ENCODE assay signal across 13 cellular contexts in the genomic region with DNA sequence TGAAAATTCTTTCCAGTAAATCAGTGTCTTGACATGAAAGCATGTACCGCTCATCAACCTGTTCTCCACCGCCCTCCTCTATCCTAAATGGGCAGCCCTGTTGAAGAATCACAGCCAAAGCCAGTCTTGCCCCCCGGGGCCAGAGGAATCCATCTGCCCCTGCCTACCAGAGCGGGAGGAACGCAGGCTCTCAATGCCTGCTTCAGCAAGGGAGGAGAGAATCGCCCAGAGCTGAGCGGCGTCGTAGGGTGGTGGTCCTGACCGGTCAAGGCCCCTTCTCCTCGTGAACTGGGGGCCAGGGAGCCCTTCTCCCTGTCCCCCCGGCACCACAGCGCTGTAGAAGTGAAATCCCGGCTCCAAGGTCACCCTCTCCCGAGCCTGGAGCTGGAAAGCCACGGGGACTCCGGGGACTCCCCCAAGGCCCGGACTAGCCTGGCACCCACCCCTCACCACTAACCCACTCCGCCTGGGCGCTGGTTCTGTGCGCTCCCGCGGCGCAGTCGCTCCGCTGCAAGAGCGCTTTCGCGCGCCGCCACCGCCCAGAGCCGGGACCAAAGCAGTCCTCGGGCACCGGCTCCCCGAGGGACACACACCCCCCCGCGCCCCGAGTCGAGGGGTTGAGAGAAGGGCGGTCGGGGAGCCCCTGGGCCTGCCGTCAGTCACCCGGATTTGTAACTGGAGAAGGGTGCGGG. TPM values are rescaled to one million over a fixed set of nuclear protein-coding genes. Genes with fewer than 3 reads are reported as not detected.
DNase-seq lines count a peak whose midpoint lies in the region; ATAC-seq and TF ChIP-seq lines count a peak whose summit lies in the region.
"Had no signal": no experiment of that assay in that cellular context is flagged by ENCODE, and none has a peak within 500 bp of the region (broad histone marks: within the 10 kb centered on the region; RNA-seq: fewer than 3 reads in every experiment).

No MANE protein-coding gene starts in this region.

- no peaks in the 10 kb centered on the region for H3F3A ChIP-seq in GM23338 (replicated peaks; ENCODE audit: low read depth)

- H3K4me3 ChIP-seq in GM23338 = peak overlapping the region; percentile 94
- H3K4me3 ChIP-seq in IMR-90 (ENCODE audit: insufficient read depth, low read depth, low read length) = no peak overlapping the region
- peak overlapping the region; percentile 23 for H3K4me3 ChIP-seq in hepatocyte

- H4K20me1 ChIP-seq in GM23338 (replicated peaks; ENCODE audit: insufficient read depth) = peaks cover 4% of the 10 kb centered on the region; the same call in 1 of the 2 replicates
- H4K20me1 ChIP-seq in IMR-90 (ENCODE audit: insufficient read depth, low read length) = no peaks in the 10 kb centered on the region
- H4K20me1 ChIP-seq in hepatocyte (ENCODE audit: insufficient read depth, poor library complexity, severe bottlenecking) = no peaks in the 10 kb centered on the region

- no peak overlapping the region for H2AK5ac ChIP-seq in IMR-90 (ENCODE audit: low read depth, low read length)

- no TSS peak for BruUV-seq in IMR-90 (replicated peaks; lab: Mats Ljungman, UMichigan)

- no peak overlapping the region for H3K23ac ChIP-seq in IMR-90 (ENCODE audit: low read depth, low read length)

- no peak overlapping the region for H2BK120ac ChIP-seq in IMR-90 (ENCODE audit: low read depth, low read length)

- H3K14ac ChIP-seq in IMR-90 (replicated peaks; ENCODE audit: low read depth, low read length) = no peak overlapping the region

- no peak for TF ChIP-seq CTCF in GM23338 (conservative IDR thresholded peaks at IDR 0.05; ENCODE audit: low read depth in 2 of 2)
- TF ChIP-seq CTCF in IMR-90 (conservative IDR thresholded peaks at IDR 0.05; ENCODE audit: low read depth, low read length) = no peak
- TF ChIP-seq CTCF in hepatocyte (IDR thresholded peaks at IDR 0.05; ENCODE audit: poor library complexity) = no peak
- TF ChIP-seq CTCF in RWPE1 (conservative IDR thresholded peaks at IDR 0.05; ENCODE audit: low read depth) = no peak

- H2BK15ac ChIP-seq in IMR-90 (ENCODE audit: low read depth, low read length) = no peak overlapping the region

- intact Hi-C loops in IMR-90 (cut with micrococcal nuclease) = loop anchor here (10.0 kb wide), 1 partner anchor 118 kb away; no protein-coding TSS in a partner anchor
- intact Hi-C loops in posterior vena cava (cut with DNase I) = no loop called here

- no peak overlapping the region for H4K5ac ChIP-seq in IMR-90 (ENCODE audit: low read depth, low read length)

- H3K9ac ChIP-seq in IMR-90 (ENCODE audit: low read depth, low read length) = no peak overlapping the region

- no peak for TF ChIP-seq RAD21 in IMR-90 (IDR thresholded peaks at IDR 0.05; ENCODE audit: low read length)

- H3K27me3 Mint-ChIP-seq in GM23338 (ENCODE audit: insufficient read depth, low read depth, poor library complexity) = peaks cover 41% of the 10 kb centered on the region
- H3K27me3 Mint-ChIP-seq in activated T-helper 17 cell treated with anti-CD3 and anti-CD28 coated beads, Interleukin-2, amount 50 U/mL, for 72 hours = peaks cover 34% of the 10 kb centered on the region

- H3K4me1 ChIP-seq in GM23338 (ENCODE audit: insufficient read depth) = 0 out of 2 replicates have a peak, but pooled peaks cover 3% of the 10 kb centered on the region
- no peaks in the 10 kb centered on the region for H3K4me1 ChIP-seq in IMR-90 (ENCODE audit: control insufficient read depth, insufficient read depth, low read length)
- no peaks in the 10 kb centered on the region for H3K4me1 ChIP-seq in hepatocyte (ENCODE audit: insufficient read depth)

- H3K79me2 ChIP-seq in GM23338 (replicated peaks; ENCODE audit: insufficient read depth) (no peaks in the 10 kb centered on the region), hepatocyte (no peaks in the 10 kb centered on the region)

- POLR2A ChIA-PET in IMR-90 (lab: Charles Lee; ENCODE audit: unreplicated experiment) (no interaction called here), RWPE1 (lab: Yijun Ruan, JAX; ENCODE audit: low non-redundant PET) (no interaction called here)

- no peak overlapping the region for H3K27ac Mint-ChIP-seq in GM23338
- no peak overlapping the region for H3K27ac Mint-ChIP-seq in activated T-helper 17 cell treated with anti-CD3 and anti-CD28 coated beads, Interleukin-2, amount 50 U/mL, for 72 hours
- H3K27ac Mint-ChIP-seq: CD4-positive, CD25-positive, alpha-beta regulatory T cell; immature natural killer cell had no signal

- no peak overlapping the region for H2AK9ac ChIP-seq in IMR-90 (replicated peaks; ENCODE audit: low read depth, low read length, poor library complexity)

- no peak overlapping the region for H2BK20ac ChIP-seq in IMR-90 (ENCODE audit: low read depth, low read length)

- H3K4me2 ChIP-seq in GM23338 = peak overlapping the region; percentile 95
- H3K4me2 ChIP-seq in IMR-90 (ENCODE audit: low read depth, low read length) = no peak overlapping the region
- H3K4me2 ChIP-seq in hepatocyte = peak overlapping the region; percentile 85

- in situ Hi-C loops in IMR-90 (cut with MboI; ENCODE audit: low sequenced_read_pairs) = no loop called here

- 3% methylated on average over 14 of the region's 45 CpGs; no CpG with 5 or more reads in 1 of the 2 experiments for WGBS in IMR-90 (ENCODE audit: extremely low coverage in 2 of 2, insufficient read length in 1 of 2), 2 experiments
- 9% methylated on average over 32 of the region's 45 CpGs for WGBS in hepatocyte (ENCODE audit: low lambda C conversion rate, missing lambda C conversion rate)

- no peak overlapping the region for H3K56ac ChIP-seq in IMR-90 (ENCODE audit: extremely low read depth, insufficient read depth, low read length)

- no peak overlapping the region for H3K27ac ChIP-seq in GM23338 (ENCODE audit: low read depth)
- H3K27ac ChIP-seq in IMR-90 (ENCODE audit: insufficient read depth, low read length) = no peak overlapping the region
- H3K27ac ChIP-seq in hepatocyte = no peak overlapping the region
- H3K27ac ChIP-seq in RWPE1 = no peak overlapping the region
- H3K27ac ChIP-seq: esophagus muscularis mucosa had no signal

- H3K9me3 Mint-ChIP-seq in GM23338 = no peaks in the 10 kb centered on the region
- peaks cover 3% of the 10 kb centered on the region for H3K9me3 Mint-ChIP-seq in activated T-helper 17 cell treated with anti-CD3 and anti-CD28 coated beads, Interleukin-2, amount 50 U/mL, for 72 hours

- ATAC-seq in GM23338 = peak; percentile 79
- no peak for ATAC-seq in IMR-90 (ENCODE audit: low read depth)
- no peak for ATAC-seq in HG03025 (IDR thresholded peaks at IDR 0.05; ENCODE audit: low FRiP score, unreplicated experiment)
- no peak for ATAC-seq in activated T-helper 17 cell treated with anti-CD3 and anti-CD28 coated beads, Interleukin-2, amount 50 U/mL, for 72 hours (replicated peaks)

- H2BK5ac ChIP-seq in IMR-90 (ENCODE audit: low read depth, low read length, poor library complexity, severe bottlenecking) = no peak overlapping the region

- peak overlapping the region; percentile 81 for H3K4me3 Mint-ChIP-seq in GM23338
- H3K4me3 Mint-ChIP-seq in activated T-helper 17 cell treated with anti-CD3 and anti-CD28 coated beads, Interleukin-2, amount 50 U/mL, for 72 hours = no peak overlapping the region
- H3K4me3 Mint-ChIP-seq: CD4-positive, CD25-positive, alpha-beta regulatory T cell; immature natural killer cell had no signal

- H3K9me3 ChIP-seq in IMR-90 (ENCODE audit: control insufficient read depth, insufficient read depth, low read length) (no peaks in the 10 kb centered on the region), hepatocyte (ENCODE audit: low read depth) (no peaks in the 10 kb centered on the region)
- H3K9me3 ChIP-seq: esophagus muscularis mucosa had no signal

- DNase-seq in GM23338 (ENCODE audit: low spot score) (peak; percentile 63), IMR-90 (no peak), hepatocyte (ENCODE audit: low spot score) (peak; percentile 7), posterior vena cava (ENCODE audit: low spot score) (peak; percentile 79), RWPE1 (ENCODE audit: low spot score) (no peak)
- DNase-seq: activated CD4-positive, alpha-beta T cell treated with anti-CD3 and anti-CD28 coated beads, Interleukin-2, amount 50 U/mL, for 4 hours; CD4-positive, CD25-positive, alpha-beta regulatory T cell; immature natural killer cell had no signal

- CTCF ChIA-PET in IMR-90 (lab: Yijun Ruan, JAX) = no interaction called here
- CTCF ChIA-PET in RWPE1 (lab: Yijun Ruan, JAX) = interaction anchor here (1.1 kb wide), 1 partner anchor 82 kb away, joined by 5 read pairs; no protein-coding TSS in a partner anchor

- TF ChIP-seq POLR2A in IMR-90 (IDR thresholded peaks at IDR 0.05; ENCODE audit: low read depth, low read length) = no peak

- no peaks in the 10 kb centered on the region for H3K9me1 ChIP-seq in IMR-90 (ENCODE audit: insufficient read depth, low read length)

- H4K91ac ChIP-seq in IMR-90 (ENCODE audit: insufficient read depth, low read depth, low read length) = no peak overlapping the region

- 0 out of 2 replicates have a peak, but pooled peaks cover 4% of the 10 kb centered on the region for H3K9me2 ChIP-seq in GM23338 (ENCODE audit: insufficient read depth)
- H3K9me2 ChIP-seq in hepatocyte (replicated peaks; ENCODE audit: insufficient read depth) = no peaks in the 10 kb centered on the region

- no peak overlapping the region for H4K8ac ChIP-seq in IMR-90 (ENCODE audit: low read depth in 2 of 2, low read length in 2 of 2)

- peak overlapping the region; percentile 99 for H2AFZ ChIP-seq in GM23338
- peak overlapping the region; percentile 40 for H2AFZ ChIP-seq in IMR-90 (replicated peaks; ENCODE audit: low read length, poor library complexity)
- peak overlapping the region; percentile 31 for H2AFZ ChIP-seq in hepatocyte

- H3K79me1 ChIP-seq in IMR-90 (ENCODE audit: low read depth in 1 of 2, low read length in 2 of 2) = no peaks in the 10 kb centered on the region

- peaks cover 7% of the 10 kb centered on the region for H3K4me1 Mint-ChIP-seq in GM23338
- no peaks in the 10 kb centered on the region for H3K4me1 Mint-ChIP-seq in activated T-helper 17 cell treated with anti-CD3 and anti-CD28 coated beads, Interleukin-2, amount 50 U/mL, for 72 hours
- H3K4me1 Mint-ChIP-seq: CD4-positive, CD25-positive, alpha-beta regulatory T cell; immature natural killer cell had no signal

- H3K36me3 ChIP-seq in GM23338 (ENCODE audit: insufficient read depth) (no peaks in the 10 kb centered on the region), IMR-90 (ENCODE audit: control insufficient read depth, insufficient read depth, low read length) (no peaks in the 10 kb centered on the region), hepatocyte (replicated peaks; ENCODE audit: insufficient read depth, low read depth) (no peaks in the 10 kb centered on the region)
- H3K36me3 ChIP-seq: esophagus muscularis mucosa had no signal

- H3K18ac ChIP-seq in IMR-90 (ENCODE audit: low read depth, low read length) = no peak overlapping the region

- H3K27me3 ChIP-seq in GM23338 (ENCODE audit: insufficient read depth) = peaks cover 69% of the 10 kb centered on the region
- H3K27me3 ChIP-seq in IMR-90 (ENCODE audit: control insufficient read depth, insufficient read depth, low read length) = peaks cover 31% of the 10 kb centered on the region
- H3K27me3 ChIP-seq in hepatocyte = peaks cover 65% of the 10 kb centered on the region

- dilution Hi-C loops in IMR-90 (cut with HindIII; ENCODE audit: low sequenced_read_pairs, unreplicated experiment) = no loop called here

- H3K36me3 Mint-ChIP-seq in GM23338 (ENCODE audit: low read depth) = no peaks in the 10 kb centered on the region
- no peaks in the 10 kb centered on the region for H3K36me3 Mint-ChIP-seq in activated T-helper 17 cell treated with anti-CD3 and anti-CD28 coated beads, Interleukin-2, amount 50 U/mL, for 72 hours (ENCODE audit: low read depth)
- H3K36me3 Mint-ChIP-seq: CD4-positive, CD25-positive, alpha-beta regulatory T cell had no signal

- H3K4ac ChIP-seq in IMR-90 (ENCODE audit: low read depth, low read length) = no peak overlapping the region

RNA-seq across cellular contexts. Expression of a gene that starts 0.7 kb away (rescaled TPM):
- total RNA-seq in GM23338 (2014; rRNA removed; shearing (Covaris generic)) = 1.2 and 1.3 TPM in 2 replicates
- 0.71 and 0.79 TPM in 2 replicates for polyA plus RNA-seq in GM23338 (2016; fragmentation: Nextera tagmentation; extraction: Ambion mirVana)
- total RNA-seq in IMR-90 (2012; rRNA removed) = not detected in 2 replicates
- not detected in 2 replicates for polyA plus RNA-seq in IMR-90 (2012; rRNA removed)
- polyA plus RNA-seq in IMR-90 (2012; cell fraction: cytosol; rRNA removed) = not detected in 2 replicates
- polyA plus RNA-seq in IMR-90 (2012; cell fraction: nucleus; rRNA removed; ENCODE audit: low replicate concordance) = not detected in 2 replicates
- total RNA-seq in hepatocyte = 0.40 and 0.43 TPM in 2 replicates
- polyA plus RNA-seq in hepatocyte = 0.62 TPM in 1 of 2 replicates, not detected in the other
- not detected for total RNA-seq in posterior vena cava
- not detected for total RNA-seq in activated T-helper 17 cell treated with anti-CD3 and anti-CD28 coated beads, Interleukin-2, amount 50 U/mL, for 72 hours
- total RNA-seq: CD4-positive, CD25-positive, alpha-beta regulatory T cell; HT1080; mucosa of gallbladder had no signal
- polyA plus RNA-seq: CD4-positive, CD25-positive, alpha-beta regulatory T cell; immature natural killer cell had no signal

Comparison
In these comparisons a context has a peak if more than half of its experiments do, and no peak if none do; other contexts are left out.
1. DNase-seq: peak in GM23338 (single experiment), hepatocyte (single experiment) and posterior vena cava (single experiment); none in IMR-90 (single experiment) and RWPE1 (single experiment).
2. H2AFZ ChIP-seq: peak in every context shown above with its lines; median percentile 99 in GM23338; 40 in IMR-90; 31 in hepatocyte.